19 cellular contexts compared by ENCODE assay signal in genomic region chr3:15781637-15782402, GRCh38. TPM values are rescaled to one million over a fixed set of nuclear protein-coding genes. Genes with fewer than 3 reads are reported as not detected.
A peak's percentile ranks its signal among the peaks of the same experiment; 100 is the strongest.
DNase-seq lines count a peak whose midpoint lies in the region; ATAC-seq, FAIRE-seq and TF ChIP-seq lines count a peak whose summit lies in the region.
"Had no signal": no experiment of that assay in that cellular context is flagged by ENCODE, and none has a peak within 500 bp of the region (broad histone marks: within the 10 kb centered on the region; RNA-seq: fewer than 3 reads in every experiment).

No MANE protein-coding gene starts in this region.

- intact Hi-C loops in K562 (cut with micrococcal nuclease) = no loop called here
- intact Hi-C loops in right lobe of liver (cut with DNase I) = no loop called here
- intact Hi-C loops in upper lobe of right lung (cut with DNase I) = no loop called here

- no peaks in the 10 kb centered on the region for H3K4me1 Mint-ChIP-seq in endothelial cell (ENCODE audit: unreplicated experiment)

- H3K9me2 ChIP-seq in GM23248 (ENCODE audit: insufficient read depth) = no peaks in the 10 kb centered on the region

- H3K4me2 ChIP-seq in GM23248 (ENCODE audit: unreplicated experiment) (peak overlapping the region; percentile 97), K562 (ENCODE audit: insufficient read depth, low read length) (no peak overlapping the region)

- H3K4me3 ChIP-seq in GM23248 = peak overlapping the region; percentile 67
- H3K4me3 ChIP-seq in K562 = no peak overlapping the region
- no peak overlapping the region for H3K4me3 ChIP-seq in right lobe of liver
- no peak overlapping the region for H3K4me3 ChIP-seq in upper lobe of right lung
- H3K4me3 ChIP-seq: MG63 had no signal

- no peaks in the 10 kb centered on the region for H3K27me3 Mint-ChIP-seq in endothelial cell (ENCODE audit: unreplicated experiment)
- H3K27me3 Mint-ChIP-seq: B cell, brain had no signal

- H3K9me1 ChIP-seq in K562 (ENCODE audit: control insufficient read depth, insufficient read depth, low read length) = no peaks in the 10 kb centered on the region

- no peak overlapping the region for H2AFZ ChIP-seq in GM23248
- H2AFZ ChIP-seq in K562 (ENCODE audit: low read depth, low read length) = no peak overlapping the region

- no TSS peak for BruUV-seq in K562 (replicated peaks; lab: Mats Ljungman, UMichigan)

- 17 to 18% methylated on average over 6 of the region's 6 CpGs for WGBS in GM23248 (ENCODE audit: low coverage in 1 of 2, low lambda C conversion rate in 2 of 2, missing lambda C conversion rate in 2 of 2), 2 experiments
- 90% methylated on average over 6 of the region's 6 CpGs for WGBS in K562 (ENCODE audit: insufficient coverage, low coverage, missing lambda C conversion rate)
- 69% methylated on average over 6 of the region's 6 CpGs for WGBS in right lobe of liver (ENCODE audit: insufficient coverage, low coverage, low lambda C conversion rate, missing lambda C conversion rate)

- H3K36me3 ChIP-seq in GM23248 (ENCODE audit: low read depth) = peaks cover 17% of the 10 kb centered on the region
- H3K36me3 ChIP-seq in K562 (ENCODE audit: control insufficient read depth, insufficient read depth, low read length) = peaks cover 4% of the 10 kb centered on the region; the same call in 1 of the 3 replicates
- H3K36me3 ChIP-seq in right lobe of liver = no peaks in the 10 kb centered on the region
- no peaks in the 10 kb centered on the region for H3K36me3 ChIP-seq in upper lobe of right lung
- H3K36me3 ChIP-seq: ovary had no signal

- no peak for FAIRE-seq in K562 (lab: Jason Lieb, UNC)
- FAIRE-seq: GM18507 had no signal

- TF ChIP-seq CTCF in K562 (IDR thresholded peaks at IDR 0.05 in 2 of 3, conservative IDR thresholded peaks at IDR 0.05 in 1 of 3; ENCODE audit: insufficient read depth in 2 of 3, low read depth in 1 of 3, low read length in 3 of 3) (no peak), right lobe of liver (IDR thresholded peaks at IDR 0.05) (no peak), upper lobe of right lung (IDR thresholded peaks at IDR 0.05) (no peak), endothelial cell (IDR thresholded peaks at IDR 0.05; ENCODE audit: unreplicated experiment) (no peak)

- peak; percentile 51 for DNase-seq in GM23248
- DNase-seq in K562 (ENCODE audit: extremely low read depth in 1 of 4, low spot score in 3 of 4) = no peak
- DNase-seq in right lobe of liver = no peak
- DNase-seq in superior temporal gyrus (ENCODE audit: extremely low spot score) = peak; percentile 46
- no peak for DNase-seq in OCI-M1 (lab: John Stamatoyannopoulos, UW)
- no peak for DNase-seq in upper lobe of right lung
- no peak for DNase-seq in endothelial cell (ENCODE audit: low spot score)
- DNase-seq: activated CD4-positive, CD25-positive, alpha-beta regulatory T cell treated with anti-CD3 and anti-CD28 coated beads, Interleukin-2, amount 50 U/mL, for 72 hours; activated naive CD4-positive, alpha-beta T cell; foreskin melanocyte; MG63; NCI-H2029; NCI-H774; ovary; stimulated activated CD4-positive, alpha-beta T cell treated with anti-CD3 and anti-CD28 coated beads, Interleukin-15, amount 100 ng/mL, for 24 hours had no signal

- no peak overlapping the region for H3K27ac Mint-ChIP-seq in endothelial cell (ENCODE audit: unreplicated experiment)
- H3K27ac Mint-ChIP-seq: B cell had no signal

- H3K27ac ChIP-seq in GM23248 (peak overlapping the region; percentile 82), K562 (ENCODE audit: extremely low read depth, low read depth, low read length) (no peak overlapping the region), right lobe of liver (peak overlapping the region in 2 of 3 donors; percentile 10 to 74), upper lobe of right lung (no peak overlapping the region)
- H3K27ac ChIP-seq: ovary had no signal

- TF ChIP-seq POLR2A in K562 (conservative IDR thresholded peaks at IDR 0.05) (no peak), right lobe of liver (IDR thresholded peaks at IDR 0.05) (no peak)

- peak; percentile 26; the same call in 1 of the 3 replicates for ATAC-seq in K562
- peak; percentile 41 to 79 (median 54) for ATAC-seq in right lobe of liver
- no peak for ATAC-seq in HG02571 (IDR thresholded peaks at IDR 0.05; ENCODE audit: unreplicated experiment)
- ATAC-seq in upper lobe of right lung = no peak

- H3K9ac ChIP-seq in GM23248 (peak overlapping the region; percentile 76), K562 (ENCODE audit: insufficient read depth in 1 of 2, low read depth in 2 of 2, low read length in 2 of 2) (no peak overlapping the region)

- no peaks in the 10 kb centered on the region for H3K27me3 ChIP-seq in GM23248 (replicated peaks; ENCODE audit: insufficient read depth)
- no peaks in the 10 kb centered on the region for H3K27me3 ChIP-seq in K562 (ENCODE audit: control insufficient read depth in 2 of 2, insufficient read depth in 2 of 2, low read length in 2 of 2)
- H3K27me3 ChIP-seq in right lobe of liver = no peaks in the 10 kb centered on the region
- H3K27me3 ChIP-seq in upper lobe of right lung = no peaks in the 10 kb centered on the region
- H3K27me3 ChIP-seq: MG63, ovary had no signal

- POLR2A ChIA-PET in K562 (lab: Yijun Ruan, JAX) = interaction anchor here (2.6 kb wide), 1 partner anchor 16 kb away, joined by 8 read pairs; the partner anchor contains the start of gene ANKRD28

- no peaks in the 10 kb centered on the region for H3K9me3 Mint-ChIP-seq in endothelial cell (ENCODE audit: unreplicated experiment)

- no peak overlapping the region for H3K4me3 Mint-ChIP-seq in endothelial cell (ENCODE audit: unreplicated experiment)
- H3K4me3 Mint-ChIP-seq: B cell, brain had no signal

- no peak for TF ChIP-seq EP300 in K562 (IDR thresholded peaks at IDR 0.05; ENCODE audit: low read length)

- TF ChIP-seq RAD21 in K562 (CRISPR knock-in tag; conservative IDR thresholded peaks at IDR 0.05 in 1 of 2, IDR thresholded peaks at IDR 0.05 in 1 of 2) = no peak

- H3K36me3 Mint-ChIP-seq in endothelial cell (ENCODE audit: low read depth, unreplicated experiment) = no peaks in the 10 kb centered on the region

- H3K79me2 ChIP-seq in GM23248 (ENCODE audit: insufficient read depth) (peaks cover 100% of the 10 kb centered on the region), K562 (ENCODE audit: control insufficient read depth, insufficient read depth, low read length) (peaks cover 73% of the 10 kb centered on the region)

- H4K20me1 ChIP-seq in GM23248 (ENCODE audit: insufficient read depth) = no peaks in the 10 kb centered on the region
- H4K20me1 ChIP-seq in K562 (replicated peaks; ENCODE audit: control insufficient read depth, insufficient read depth, low read length) = peaks cover 8% of the 10 kb centered on the region; the same call in 1 of the 2 replicates

- H3K4me1 ChIP-seq in GM23248 (ENCODE audit: insufficient read depth) (peaks cover 50% of the 10 kb centered on the region), K562 (replicated peaks in 1 of 2; ENCODE audit: control insufficient read depth in 2 of 2, insufficient read depth in 2 of 2, low read length in 2 of 2) (peaks cover 0 to 10% of the 10 kb centered on the region in 2 experiments; a peak in 3 of 5 replicates), right lobe of liver (peaks cover 0 to 17% (median 5%) of the 10 kb centered on the region in 4 donors), upper lobe of right lung (no peaks in the 10 kb centered on the region)

- CTCF ChIA-PET in K562 (lab: Yijun Ruan, JAX; ENCODE audit: low intra/inter-chr PET ratio) = no interaction called here

- H3F3A ChIP-seq in GM23248 (ENCODE audit: insufficient read depth) = peaks cover 46% of the 10 kb centered on the region

- in situ Hi-C loops in GM23248 (cut with MboI) = no loop called here
- in situ Hi-C loops in K562 (cut with MboI) = no loop called here

- H3K9me3 ChIP-seq in GM23248 (ENCODE audit: low read depth) (no peaks in the 10 kb centered on the region), K562 (replicated peaks; ENCODE audit: control insufficient read depth, insufficient read depth, low read depth, low read length) (no peaks in the 10 kb centered on the region), right lobe of liver (no peaks in the 10 kb centered on the region), upper lobe of right lung (no peaks in the 10 kb centered on the region)
- H3K9me3 ChIP-seq: MG63, ovary had no signal

TF ChIP-seq in K562, 482 proteins besides CTCF, POLR2A, EP300 and RAD21 (continues in another document):
- TF ChIP-seq ELF2 (CRISPR knock-in tag; IDR thresholded peaks at IDR 0.05) = no peak

RNA-seq across cellular contexts. Expression of gene ANKRD28, which starts 16.0 kb away (rescaled TPM):
- total RNA-seq in GM23248 (2014; rRNA removed; shearing (Covaris generic)) = 55.6 and 68.9 TPM in 2 replicates
- 22.6 and 23.1 TPM in 2 replicates for polyA plus RNA-seq in GM23248 (2016; fragmentation: Nextera tagmentation; extraction: Ambion mirVana)
- total RNA-seq in K562 (2011; cell fraction: chromatin; rRNA removed; ENCODE audit: low replicate concordance) = 112 and 305 TPM in 2 replicates
- 35.9 and 58.7 TPM in 2 replicates for total RNA-seq in K562 (2011; cell fraction: nucleolus; rRNA removed)
- 85.0 and 104 TPM in 2 replicates for total RNA-seq in K562 (2011; cell fraction: nucleoplasm; rRNA removed)
- 33.6 and 38.6 TPM in 2 replicates for total RNA-seq in K562 (2014; rRNA removed)
- total RNA-seq in K562 (2014; rRNA removed; fragmentation: Illumina TruSeq; extraction: Trizol) = 48.6 and 57.4 TPM in 2 replicates
- 52.9 and 56.4 TPM in 2 replicates for total RNA-seq in K562 (2015; rRNA removed; fragmentation: Illumina TruSeq; extraction: Trizol)
- 48.6 and 53.0 TPM in 2 replicates for total RNA-seq in K562 (2021)
- polyA plus RNA-seq in K562 (2011; rRNA removed) = 66.0 and 71.7 TPM in 2 replicates
- polyA plus RNA-seq in K562 (2011; cell fraction: cytosol; rRNA removed) = 25.2 and 40.6 TPM in 2 replicates
- polyA plus RNA-seq in K562 (2011; cell fraction: nucleus; rRNA removed) = 61.1 and 103 TPM in 2 replicates
- 31.5 and 33.0 TPM in 2 replicates for polyA plus RNA-seq in K562 (2012)
- 36.7 and 42.4 TPM in 2 replicates for polyA plus RNA-seq in K562 (2014; fragmentation: Illumina TruSeq; extraction: Trizol)
- polyA plus RNA-seq in K562 (2014; fragmentation: Nextera tagmentation; extraction: Ambion mirVana) = 10 to 100 TPM; 11.7 to 13.4 TPM
- 25.0 and 29.3 TPM in 2 replicates for polyA plus RNA-seq in K562 (2014; rRNA removed)
- polyA minus RNA-seq in K562 (2011; rRNA and poly(A)+ RNA removed) = 187 and 268 TPM in 2 replicates
- polyA minus RNA-seq in K562 (2011; cell fraction: cytosol; rRNA and poly(A)+ RNA removed) = 44.7 and 62.7 TPM in 2 replicates
- polyA minus RNA-seq in K562 (2011; cell fraction: nucleus; rRNA and poly(A)+ RNA removed) = 57.1 and 160 TPM in 2 replicates
- total RNA-seq in right lobe of liver = 10 to 100 TPM; 16.4 to 32.2 (median 25.7) TPM
- 50.3 TPM for total RNA-seq in upper lobe of right lung
- total RNA-seq in endothelial cell (ENCODE audit: unreplicated experiment) = 22.6 TPM

Comparison
In these comparisons a context has a peak if more than half of its experiments do, and no peak if none do; other contexts are left out.
1. DNase-seq: peak in GM23248 (single experiment) and superior temporal gyrus (single experiment); none in K562 (0 of 4), right lobe of liver (0 of 3), OCI-M1 (single experiment), upper lobe of right lung (single experiment) and endothelial cell (single experiment).
2. H3K27ac ChIP-seq: peak in GM23248 (single experiment) and right lobe of liver (2 of 3); none in K562 (single experiment) and upper lobe of right lung (single experiment).
3. ATAC-seq: peak in K562 (single experiment) and right lobe of liver (4 of 4); none in HG02571 (single experiment) and upper lobe of right lung (single experiment).